Comparison of ENCODE assay signal across 12 cellular contexts in genomic region chr10:84966708-84967441, GRCh38.
"Had no signal": no experiment of that assay in that cellular context is flagged by ENCODE, and none has a peak within 500 bp of the region (broad histone marks: within the 10 kb centered on the region; RNA-seq: fewer than 3 reads in every experiment).

No MANE protein-coding gene starts in this region.

- H3K4me3 ChIP-seq: ascending aorta, coronary artery, heart right ventricle, pancreas had no signal

- ATAC-seq: activated naive CD8-positive, alpha-beta T cell treated with anti-CD3 and anti-CD28 coated beads, Interleukin-2, amount 50 U/mL, for 24 hours; heart right ventricle; pancreas had no signal

- H3K27ac ChIP-seq: ascending aorta, coronary artery, heart right ventricle, pancreas had no signal

- H3K36me3 ChIP-seq: ascending aorta, heart right ventricle, pancreas had no signal

- H3K4me3 Mint-ChIP-seq: activated CD4-positive, alpha-beta memory T cell treated with anti-CD3 and anti-CD28 coated beads for 36 hours; activated naive CD8-positive, alpha-beta T cell treated with anti-CD3 and anti-CD28 coated beads, Interleukin-2, amount 50 U/mL, for 24 hours; stimulated activated naive CD8-positive, alpha-beta T cell treated with anti-CD3 and anti-CD28 coated beads, Interleukin-15, Interleukin-2, amounts not matched to agents 100 ng/mL and 50 ng/mL, for 24 hours had no signal

- H3K4me1 ChIP-seq: ascending aorta, heart right ventricle, pancreas had no signal

- H3K27ac Mint-ChIP-seq: activated CD4-positive, alpha-beta memory T cell treated with anti-CD3 and anti-CD28 coated beads for 36 hours; activated naive CD8-positive, alpha-beta T cell treated with anti-CD3 and anti-CD28 coated beads, Interleukin-2, amount 50 U/mL, for 24 hours; stimulated activated naive CD8-positive, alpha-beta T cell treated with anti-CD3 and anti-CD28 coated beads, Interleukin-15, Interleukin-2, amounts not matched to agents 100 ng/mL and 50 ng/mL, for 24 hours had no signal

- H3K9me3 ChIP-seq: ascending aorta, heart right ventricle, pancreas had no signal

- H3K4me1 Mint-ChIP-seq: activated naive CD8-positive, alpha-beta T cell treated with anti-CD3 and anti-CD28 coated beads, Interleukin-2, amount 50 U/mL, for 24 hours had no signal

- H3K27me3 ChIP-seq: ascending aorta, pancreas had no signal

- H3K27me3 Mint-ChIP-seq: activated CD4-positive, alpha-beta memory T cell treated with anti-CD3 and anti-CD28 coated beads for 36 hours; activated naive CD8-positive, alpha-beta T cell treated with anti-CD3 and anti-CD28 coated beads, Interleukin-2, amount 50 U/mL, for 24 hours; stimulated activated naive CD8-positive, alpha-beta T cell treated with anti-CD3 and anti-CD28 coated beads, Interleukin-15, Interleukin-2, amounts not matched to agents 100 ng/mL and 50 ng/mL, for 24 hours had no signal

- DNase-seq: activated CD4-positive, alpha-beta memory T cell treated with anti-CD3 and anti-CD28 coated beads for 36 hours; activated naive CD4-positive, alpha-beta T cell; activated naive CD8-positive, alpha-beta T cell treated with anti-CD3 and anti-CD28 coated beads, Interleukin-2, amount 50 U/mL, for 24 hours; effector CD4-positive, alpha-beta T cell; heart right ventricle; kidney; pancreas; stimulated activated CD4-positive, alpha-beta T cell treated with anti-CD3 and anti-CD28 coated beads, Interleukin-4, amount 100 ng/mL, for 1 hour; stimulated activated CD8-positive, alpha-beta memory T cell treated with anti-CD3 and anti-CD28 coated beads, Interleukin-4, amount 100 ng/mL, for 48 hours had no signal

- H3K36me3 Mint-ChIP-seq: activated CD4-positive, alpha-beta memory T cell treated with anti-CD3 and anti-CD28 coated beads for 36 hours had no signal

- H3K9me3 Mint-ChIP-seq: activated CD4-positive, alpha-beta memory T cell treated with anti-CD3 and anti-CD28 coated beads for 36 hours; activated naive CD8-positive, alpha-beta T cell treated with anti-CD3 and anti-CD28 coated beads, Interleukin-2, amount 50 U/mL, for 24 hours; stimulated activated naive CD8-positive, alpha-beta T cell treated with anti-CD3 and anti-CD28 coated beads, Interleukin-15, Interleukin-2, amounts not matched to agents 100 ng/mL and 50 ng/mL, for 24 hours had no signal
